ENCODE assay signal across 1 cellular context in genomic region chr3:125001557-125002413, GRCh38.
TF ChIP-seq lines count a peak whose summit lies in the region.

No MANE protein-coding gene starts in this region.

TF ChIP-seq in HepG2, 621 proteins besides CTCF, POLR2A, EP300 and RAD21 (continued from another document and continues in another):
- no peak; the same call in 1 of the 2 replicates for TF ChIP-seq ZNF280D (CRISPR knock-in tag; IDR thresholded peaks at IDR 0.05)
- no peak for TF ChIP-seq SMAD1 (CRISPR knock-in tag; IDR thresholded peaks at IDR 0.05; ENCODE audit: borderline replicate concordance, low read depth)
- TF ChIP-seq SCMH1 (CRISPR knock-in tag; IDR thresholded peaks at IDR 0.05; ENCODE audit: borderline replicate concordance) = no peak
- peak; percentile 23; the same call in 1 of the 2 replicates for TF ChIP-seq ZNF235 (CRISPR knock-in tag; IDR thresholded peaks at IDR 0.05; ENCODE audit: borderline replicate concordance)
- no peak; the same call in 1 of the 2 replicates for TF ChIP-seq ZFP36L1 (CRISPR knock-in tag; IDR thresholded peaks at IDR 0.05)
- peak; percentile 87 for TF ChIP-seq RFXAP (CRISPR knock-in tag; IDR thresholded peaks at IDR 0.05; ENCODE audit: borderline replicate concordance)
- TF ChIP-seq ATAD3A (CRISPR knock-in tag; IDR thresholded peaks at IDR 0.05) = no peak
- TF ChIP-seq GRHL1 (CRISPR knock-in tag; conservative IDR thresholded peaks at IDR 0.05) = no peak
- TF ChIP-seq ZNF280B (CRISPR knock-in tag; IDR thresholded peaks at IDR 0.05; ENCODE audit: borderline replicate concordance) = no peak
- TF ChIP-seq ZBED4 (CRISPR knock-in tag; IDR thresholded peaks at IDR 0.05; ENCODE audit: borderline replicate concordance) = no peak; the same call in 1 of the 2 replicates
- TF ChIP-seq GTF2F1 (IDR thresholded peaks at IDR 0.05; ENCODE audit: low read length) = no peak
- no peak; the same call in none of the 2 replicates for TF ChIP-seq MIER2 (CRISPR knock-in tag; IDR thresholded peaks at IDR 0.05)
- no peak; the same call in 1 of the 2 replicates for TF ChIP-seq ZNF296 (CRISPR knock-in tag; conservative IDR thresholded peaks at IDR 0.05)
- no peak for TF ChIP-seq ZNF775 (CRISPR knock-in tag; IDR thresholded peaks at IDR 0.05; ENCODE audit: borderline replicate concordance)
- 0 out of 2 replicates have a peak, but pooled peaks have one; percentile 32 for TF ChIP-seq ZNF543 (CRISPR knock-in tag; IDR thresholded peaks at IDR 0.05)
- TF ChIP-seq ZFY (CRISPR knock-in tag; IDR thresholded peaks at IDR 0.05) = peak; percentile 46
- no peak for TF ChIP-seq ZNF251 (CRISPR knock-in tag; IDR thresholded peaks at IDR 0.05)
- TF ChIP-seq CBX2 (IDR thresholded peaks at IDR 0.05; ENCODE audit: low read depth, low read length) = no peak
- no peak for TF ChIP-seq CBX2 (CRISPR knock-in tag; IDR thresholded peaks at IDR 0.05; ENCODE audit: low read depth)
- no peak for TF ChIP-seq MLLT10 (CRISPR knock-in tag; IDR thresholded peaks at IDR 0.05)
- TF ChIP-seq JARID2 (CRISPR knock-in tag; IDR thresholded peaks at IDR 0.05; ENCODE audit: insufficient replicate concordance) = no peak
- TF ChIP-seq MAFK (conservative IDR thresholded peaks at IDR 0.05 in 1 of 2, IDR thresholded peaks at IDR 0.05 in 1 of 2; ENCODE audit: low read length in 2 of 2) = no peak
- TF ChIP-seq ZSCAN29 (CRISPR knock-in tag; conservative IDR thresholded peaks at IDR 0.05) = peak; percentile 92
- TF ChIP-seq YY1 (IDR thresholded peaks at IDR 0.05; ENCODE audit: insufficient read depth, insufficient replicate concordance, low read depth, low read length) = peak; percentile 57
- peak; percentile 86 for TF ChIP-seq CREB1 (IDR thresholded peaks at IDR 0.05)
- peak; percentile 72 for TF ChIP-seq CREB1 (CRISPR knock-in tag; IDR thresholded peaks at IDR 0.05)
- no peak; the same call in 1 of the 2 replicates for TF ChIP-seq ZNF143 (CRISPR knock-in tag; IDR thresholded peaks at IDR 0.05)
- peak; percentile 91 for TF ChIP-seq MEIS1 (CRISPR knock-in tag; IDR thresholded peaks at IDR 0.05; ENCODE audit: borderline replicate concordance)
- no peak for TF ChIP-seq ZNF564 (CRISPR knock-in tag; IDR thresholded peaks at IDR 0.05)
- peak; percentile 92 for TF ChIP-seq BCL6 (CRISPR knock-in tag; IDR thresholded peaks at IDR 0.05)
- TF ChIP-seq SSRP1 (CRISPR knock-in tag; IDR thresholded peaks at IDR 0.05) = peak; percentile 34; the same call in 1 of the 2 replicates
- TF ChIP-seq DRAP1 (CRISPR knock-in tag; IDR thresholded peaks at IDR 0.05) = no peak
- no peak for TF ChIP-seq ZNF354B (CRISPR knock-in tag; IDR thresholded peaks at IDR 0.05)
- peak; percentile 99 for TF ChIP-seq NR2F2 (IDR thresholded peaks at IDR 0.05; ENCODE audit: borderline replicate concordance, low read depth)
- peak; percentile 71 for TF ChIP-seq ZKSCAN8 (CRISPR knock-in tag; IDR thresholded peaks at IDR 0.05; ENCODE audit: borderline replicate concordance)
- TF ChIP-seq TERF1 (CRISPR knock-in tag; IDR thresholded peaks at IDR 0.05) = no peak
- TF ChIP-seq ZNF790 (CRISPR knock-in tag; IDR thresholded peaks at IDR 0.05; ENCODE audit: borderline replicate concordance) = no peak
- TF ChIP-seq ZNF777 (CRISPR knock-in tag; IDR thresholded peaks at IDR 0.05) = no peak
- no peak for TF ChIP-seq ZFP62 (CRISPR knock-in tag; IDR thresholded peaks at IDR 0.05)
- no peak for TF ChIP-seq ZNF383 (CRISPR knock-in tag; IDR thresholded peaks at IDR 0.05; ENCODE audit: borderline replicate concordance)
- TF ChIP-seq ZNF747 (CRISPR knock-in tag; IDR thresholded peaks at IDR 0.05; ENCODE audit: borderline replicate concordance) = 0 out of 2 replicates have a peak, but pooled peaks have one; percentile 54
- TF ChIP-seq NPAS2 (CRISPR knock-in tag; IDR thresholded peaks at IDR 0.05; ENCODE audit: borderline replicate concordance) = no peak
- no peak; the same call in 1 of the 2 replicates for TF ChIP-seq SALL2 (CRISPR knock-in tag; IDR thresholded peaks at IDR 0.05)
- peak; percentile 91 for TF ChIP-seq ZNF644 (CRISPR knock-in tag; IDR thresholded peaks at IDR 0.05; ENCODE audit: low read depth)
- TF ChIP-seq ZNF441 (CRISPR knock-in tag; IDR thresholded peaks at IDR 0.05; ENCODE audit: borderline replicate concordance) = no peak
- peak; percentile 89 for TF ChIP-seq HMG20A (CRISPR knock-in tag; IDR thresholded peaks at IDR 0.05; ENCODE audit: borderline replicate concordance)
- TF ChIP-seq SRSF1 (optimal IDR thresholded peaks at IDR 0.05; ENCODE audit: low read depth, low read length) = no peak
- TF ChIP-seq HDAC2 (CRISPR knock-in tag; IDR thresholded peaks at IDR 0.05) = peak; percentile 94
- TF ChIP-seq PHF5A (CRISPR knock-in tag; IDR thresholded peaks at IDR 0.05; ENCODE audit: low read depth, unreplicated experiment) = no peak
- peak; percentile 59; the same call in 1 of the 2 replicates for TF ChIP-seq DMAP1 (CRISPR knock-in tag; IDR thresholded peaks at IDR 0.05)
- TF ChIP-seq ZFP82 (CRISPR knock-in tag; IDR thresholded peaks at IDR 0.05; ENCODE audit: borderline replicate concordance) = no peak
- TF ChIP-seq NR2C2 (CRISPR knock-in tag; IDR thresholded peaks at IDR 0.05; ENCODE audit: borderline replicate concordance) = no peak; the same call in 1 of the 2 replicates
- TF ChIP-seq CEBPZ (IDR thresholded peaks at IDR 0.05; ENCODE audit: low read length) = no peak
- peak; percentile 40; the same call in 1 of the 2 replicates for TF ChIP-seq PHF20 (CRISPR knock-in tag; IDR thresholded peaks at IDR 0.05)
- TF ChIP-seq ZNF343 (CRISPR knock-in tag; IDR thresholded peaks at IDR 0.05) = no peak
- TF ChIP-seq ATF5 (CRISPR knock-in tag; IDR thresholded peaks at IDR 0.05; ENCODE audit: low read depth) = no peak
- no peak for TF ChIP-seq MTF1 (CRISPR knock-in tag; IDR thresholded peaks at IDR 0.05)
- no peak for TF ChIP-seq SRSF4 (IDR thresholded peaks at IDR 0.05; ENCODE audit: low read depth, low read length, poor library complexity, severe bottlenecking)
